ENCODE assay signal across 9 cellular contexts in the genomic region with DNA sequence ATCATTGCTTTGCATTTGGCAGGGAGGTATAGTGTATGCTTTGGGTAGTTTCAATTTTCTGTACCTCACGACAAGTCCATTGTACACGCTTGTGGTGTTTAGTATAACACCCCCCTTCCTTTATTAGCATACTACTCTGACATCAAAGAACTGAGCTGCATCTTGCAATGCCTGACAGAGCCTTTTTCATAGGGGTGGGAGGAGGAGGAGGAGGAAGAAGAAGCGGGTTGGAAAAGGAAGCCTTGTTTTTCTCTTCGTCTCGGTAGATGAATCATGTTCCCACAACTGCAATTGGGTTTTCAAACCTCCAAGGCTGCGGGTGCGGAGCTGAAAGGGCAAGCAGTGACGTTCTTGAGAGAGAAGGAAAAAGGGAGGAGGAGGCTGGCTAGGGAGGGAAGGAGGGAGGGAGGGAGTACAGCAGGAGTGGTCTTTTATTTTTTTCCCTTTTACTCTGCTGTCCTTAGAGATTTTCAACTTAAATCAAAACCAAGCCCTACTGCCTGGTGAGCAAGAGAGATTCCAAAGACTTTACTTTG.
DNase-seq lines count a peak whose midpoint lies in the region; TF ChIP-seq lines count a peak whose summit lies in the region.
"Had no signal": no experiment of that assay in that cellular context is flagged by ENCODE, and none has a peak within 500 bp of the region (broad histone marks: within the 10 kb centered on the region; RNA-seq: fewer than 3 reads in every experiment).

No MANE protein-coding gene starts in this region.

- TF ChIP-seq CTCF in fibroblast of pulmonary artery (IDR thresholded peaks at IDR 0.05; ENCODE audit: low read length, missing control alignments), result no peak

- H2BK5ac ChIP-seq in neuronal stem cell (ENCODE audit: low read length), result no peak overlapping the region

- H3K27ac ChIP-seq in KOPT-K1 (ENCODE audit: low read depth, low read length, poor library complexity, severe bottlenecking) (peak overlapping the region; percentile 50), neuronal stem cell (replicated peaks; ENCODE audit: low read length) (peak overlapping the region; percentile 43), subcutaneous abdominal adipose tissue (ENCODE audit: low read depth, low read length) (peak overlapping the region; percentile 77)
- H3K27ac ChIP-seq: 22Rv1 had no signal

- H3K4me3 ChIP-seq in fibroblast of pulmonary artery (replicated peaks; ENCODE audit: low read depth, low read length), result peak overlapping the region; percentile 66
- H3K4me3 ChIP-seq in neuronal stem cell (ENCODE audit: low read length in 2 of 2), result peak overlapping the region in 1 of 2 donors; percentile 37
- peak overlapping the region; percentile 63 to 85 (median 70) for H3K4me3 ChIP-seq in subcutaneous abdominal adipose tissue (ENCODE audit: low read depth in 1 of 5, low read length in 5 of 5)

- no peaks in the 10 kb centered on the region for H3K27me3 ChIP-seq in neuronal stem cell (ENCODE audit: control insufficient read depth in 3 of 3, insufficient read depth in 3 of 3, low read depth in 1 of 3, low read length in 3 of 3)
- no peaks in the 10 kb centered on the region for H3K27me3 ChIP-seq in subcutaneous abdominal adipose tissue (ENCODE audit: control insufficient read depth in 5 of 5, insufficient read depth in 4 of 5, low read length in 5 of 5)

- H4K91ac ChIP-seq in neuronal stem cell (ENCODE audit: low read depth, low read length, poor library complexity), result no peak overlapping the region

- H2AK5ac ChIP-seq in neuronal stem cell (ENCODE audit: low read depth, low read length), result no peak overlapping the region

- H3K9ac ChIP-seq in neuronal stem cell (ENCODE audit: low read depth, low read length, poor library complexity), result no peak overlapping the region
- peak overlapping the region in 4 of 5 donors; percentile 4 to 63 (median 28) for H3K9ac ChIP-seq in subcutaneous abdominal adipose tissue (ENCODE audit: low read length in 5 of 5)

- H3K14ac ChIP-seq in neuronal stem cell (ENCODE audit: low read length), result no peak overlapping the region

- no peak overlapping the region for H2BK120ac ChIP-seq in neuronal stem cell (ENCODE audit: low read depth, low read length)

- peaks cover 4% of the 10 kb centered on the region for H3K79me1 ChIP-seq in neuronal stem cell (ENCODE audit: low read depth, low read length)

- H4K8ac ChIP-seq in neuronal stem cell (ENCODE audit: low read depth, low read length), result no peak overlapping the region

- H3K36me3 ChIP-seq in KOPT-K1 (ENCODE audit: insufficient read depth, low read length), result no peaks in the 10 kb centered on the region
- H3K36me3 ChIP-seq in neuronal stem cell (replicated peaks in 1 of 2; ENCODE audit: control insufficient read depth in 2 of 2, insufficient read depth in 2 of 2, low read length in 2 of 2), result no peaks in the 10 kb centered on the region
- no peaks in the 10 kb centered on the region for H3K36me3 ChIP-seq in subcutaneous abdominal adipose tissue (ENCODE audit: control insufficient read depth in 5 of 5, insufficient read depth in 5 of 5, low read length in 5 of 5)

- H2BK12ac ChIP-seq in neuronal stem cell (ENCODE audit: low read length), result no peak overlapping the region

- H3K9me3 ChIP-seq in KOPT-K1 (ENCODE audit: insufficient read depth, low read length, poor library complexity, severe bottlenecking), result no peaks in the 10 kb centered on the region
- no peaks in the 10 kb centered on the region for H3K9me3 ChIP-seq in neuronal stem cell (replicated peaks in 1 of 2; ENCODE audit: control insufficient read depth in 2 of 2, insufficient read depth in 1 of 2, low read depth in 1 of 2, low read length in 2 of 2)
- H3K9me3 ChIP-seq in subcutaneous abdominal adipose tissue (ENCODE audit: control insufficient read depth in 5 of 5, low read length in 5 of 5), result no peaks in the 10 kb centered on the region

- H3K4ac ChIP-seq in neuronal stem cell (ENCODE audit: low read length), result no peak overlapping the region

- no peak overlapping the region for H3K23ac ChIP-seq in neuronal stem cell (ENCODE audit: low read depth, low read length, poor library complexity)

- H3K4me1 ChIP-seq in neuronal stem cell (ENCODE audit: control insufficient read depth in 2 of 2, insufficient read depth in 1 of 2, low read depth in 1 of 2, low read length in 2 of 2) (peaks cover 22 to 35% of the 10 kb centered on the region in 2 donors), subcutaneous abdominal adipose tissue (ENCODE audit: control insufficient read depth in 5 of 5, insufficient read depth in 5 of 5, low read length in 5 of 5) (peaks cover 20 to 71% (median 57%) of the 10 kb centered on the region in 5 donors)

- no peak overlapping the region for H2BK15ac ChIP-seq in neuronal stem cell (ENCODE audit: low read length)

- H2AFZ ChIP-seq in neuronal stem cell (ENCODE audit: low read length), result peak overlapping the region; percentile 63

- DNase-seq in NCI-H2227 (lab: John Stamatoyannopoulos, UW; ENCODE audit: unreplicated experiment) (peak; percentile 14), NCI-H2227 treated with DMSO at 0.1 percent for 48 hours (lab: John Stamatoyannopoulos, UW) (no peak), activated T-cell treated with anti-CD3 and anti-CD28 coated beads for 48 hours (ENCODE audit: low read depth) (peak; percentile 56), fibroblast of pulmonary artery (ENCODE audit: low read depth) (peak; percentile 99), neuronal stem cell (ENCODE audit: low spot score) (peak; percentile 44), LoVo (ENCODE audit: low spot score) (no peak)

- H3K4me2 ChIP-seq in neuronal stem cell (ENCODE audit: insufficient read depth, low read length, poor library complexity, severe bottlenecking), result peak overlapping the region; percentile 55

- no peak overlapping the region for H3K18ac ChIP-seq in neuronal stem cell (ENCODE audit: low read length)

- WGBS in neuronal stem cell (ENCODE audit: extremely low coverage in 2 of 2, insufficient read length in 2 of 2, insufficient replicate concordance in 1 of 2), 2 donors, result no CpG with 5 or more reads among the region's 8 CpGs

Comparison
In these comparisons a context has a peak if more than half of its experiments do, and no peak if none do; other contexts are left out.
1. DNase-seq: peak in NCI-H2227 (single experiment), activated T-cell treated with anti-CD3 and anti-CD28 coated beads for 48 hours (single experiment), fibroblast of pulmonary artery (single experiment) and neuronal stem cell (single experiment); none in NCI-H2227 treated with DMSO at 0.1 percent for 48 hours (single experiment) and LoVo (single experiment).
2. Peak in every context shown above with its lines, with median percentiles within 50 percentile points of each other: H3K27ac ChIP-seq.